In genomic region chr2:10993001-10993481, GRCh38 we compare ENCODE assay signal across 18 cellular contexts.
DNase-seq lines count a peak whose midpoint lies in the region; ATAC-seq, FAIRE-seq and TF ChIP-seq lines count a peak whose summit lies in the region.
"Had no signal": no experiment of that assay in that cellular context is flagged by ENCODE, and none has a peak within 500 bp of the region (broad histone marks: within the 10 kb centered on the region; RNA-seq: fewer than 3 reads in every experiment).

No MANE protein-coding gene starts in this region.

- H3F3A ChIP-seq in GM23338 (replicated peaks; ENCODE audit: low read depth): no peaks in the 10 kb centered on the region

- peak; percentile 37 for FAIRE-seq in astrocyte (lab: Jason Lieb, UNC)
- FAIRE-seq: HepG2 had no signal

- peak; percentile 82 for DNase-seq in AG20443 (ENCODE audit: low spot score)
- peak; percentile 5 for DNase-seq in GM23338 (ENCODE audit: low spot score)
- DNase-seq in astrocyte (ENCODE audit: low read depth): peak; percentile 51
- DNase-seq in prostate gland (ENCODE audit: low spot score): peak; percentile 10
- DNase-seq in DMS114 treated with DMSO at 0.1 percent for 48 hours (lab: John Stamatoyannopoulos, UW; ENCODE audit: unreplicated experiment): no peak
- DNase-seq in GM10248 (ENCODE audit: extremely low spot score): no peak
- DNase-seq in NCI-H1105 treated with DMSO at 0.1 percent for 48 hours (lab: John Stamatoyannopoulos, UW): no peak
- DNase-seq: activated naive CD4-positive, alpha-beta T cell treated with anti-CD3 and anti-CD28 coated beads for 36 hours; AML-193; left cardiac atrium; NCI-H2171; T-helper 2 cell had no signal

- H3K27ac ChIP-seq in GM23338 (ENCODE audit: low read depth) (no peak overlapping the region), astrocyte (ENCODE audit: low read depth, low read length) (no peak overlapping the region), prostate gland (no peak overlapping the region)

- no peak overlapping the region for H3K4me3 Mint-ChIP-seq in GM23338
- H3K4me3 Mint-ChIP-seq in astrocyte (ENCODE audit: unreplicated experiment): no peak overlapping the region
- H3K4me3 Mint-ChIP-seq: activated naive CD4-positive, alpha-beta T cell treated with anti-CD3 and anti-CD28 coated beads for 36 hours had no signal

- H3K36me3 Mint-ChIP-seq in GM23338 (ENCODE audit: low read depth): peaks cover 2% of the 10 kb centered on the region; the same call in 1 of the 3 replicates
- H3K36me3 Mint-ChIP-seq in astrocyte (ENCODE audit: low read depth, unreplicated experiment): no peaks in the 10 kb centered on the region
- H3K36me3 Mint-ChIP-seq: brain had no signal

- POLR2A ChIA-PET in GM10248 (lab: Yijun Ruan, JAX): no interaction called here

- ATAC-seq in GM23338: no peak
- ATAC-seq in GM18867 (IDR thresholded peaks at IDR 0.05; ENCODE audit: unreplicated experiment): no peak
- ATAC-seq: esophagus mucosa, HepG2, Right ventricle myocardium inferior had no signal

- no peak overlapping the region for H3K4me3 ChIP-seq in GM23338
- H3K4me3 ChIP-seq in astrocyte (ENCODE audit: insufficient read depth, low read depth, low read length): no peak overlapping the region
- no peak overlapping the region for H3K4me3 ChIP-seq in prostate gland
- H3K4me3 ChIP-seq: smooth muscle cell had no signal

- H3K4me1 ChIP-seq in GM23338 (ENCODE audit: insufficient read depth): no peaks in the 10 kb centered on the region
- peaks cover 6% of the 10 kb centered on the region for H3K4me1 ChIP-seq in astrocyte (ENCODE audit: insufficient read depth, low read length)
- no peaks in the 10 kb centered on the region for H3K4me1 ChIP-seq in prostate gland (replicated peaks)

- CTCF ChIA-PET in GM10248 (lab: Yijun Ruan, JAX): no interaction called here

- no peak overlapping the region for H2AFZ ChIP-seq in GM23338
- H2AFZ ChIP-seq in astrocyte (ENCODE audit: low read depth, low read length): no peak overlapping the region

- no peaks in the 10 kb centered on the region for H3K9me2 ChIP-seq in GM23338 (ENCODE audit: insufficient read depth)

- 13% methylated on average over 8 of the region's 8 CpGs for WGBS in prostate gland

- no peak overlapping the region for H3K4me2 ChIP-seq in GM23338
- peak overlapping the region; percentile 11 for H3K4me2 ChIP-seq in astrocyte (ENCODE audit: low read length)
- H3K4me2 ChIP-seq: smooth muscle cell had no signal

- no peaks in the 10 kb centered on the region for H3K9me3 ChIP-seq in astrocyte (ENCODE audit: insufficient read depth, low read depth, low read length)
- no peaks in the 10 kb centered on the region for H3K9me3 ChIP-seq in prostate gland

- no peak for TF ChIP-seq POLR2A in prostate gland (IDR thresholded peaks at IDR 0.05)

- H3K27ac Mint-ChIP-seq in GM23338 (no peak overlapping the region), astrocyte (ENCODE audit: unreplicated experiment) (no peak overlapping the region)
- H3K27ac Mint-ChIP-seq: activated naive CD4-positive, alpha-beta T cell treated with anti-CD3 and anti-CD28 coated beads for 36 hours had no signal

- H3K9me3 Mint-ChIP-seq in GM23338: no peaks in the 10 kb centered on the region
- H3K9me3 Mint-ChIP-seq in astrocyte (ENCODE audit: unreplicated experiment): peaks cover 2% of the 10 kb centered on the region
- H3K9me3 Mint-ChIP-seq: activated naive CD4-positive, alpha-beta T cell treated with anti-CD3 and anti-CD28 coated beads for 36 hours had no signal

- TF ChIP-seq CTCF in GM23338 (conservative IDR thresholded peaks at IDR 0.05; ENCODE audit: low read depth in 2 of 2) (peak in 1 of 2 experiments; percentile 26; a peak in 2 of 4 replicates), astrocyte (IDR thresholded peaks at IDR 0.05; ENCODE audit: insufficient read depth, low read depth, low read length) (no peak), prostate gland (IDR thresholded peaks at IDR 0.05) (no peak), GM10248 (IDR thresholded peaks at IDR 0.05; ENCODE audit: control extremely low read depth, extremely low read depth, low read depth, missing control alignments) (no peak)

- H3K79me2 ChIP-seq in GM23338 (replicated peaks; ENCODE audit: insufficient read depth) (no peaks in the 10 kb centered on the region), astrocyte (ENCODE audit: insufficient read depth, low read length) (no peaks in the 10 kb centered on the region)

- H3K9ac ChIP-seq in astrocyte (ENCODE audit: low read length): no peak overlapping the region

- H3K27me3 ChIP-seq in GM23338 (ENCODE audit: insufficient read depth) (no peaks in the 10 kb centered on the region), astrocyte (ENCODE audit: insufficient read depth, low read length) (no peaks in the 10 kb centered on the region), prostate gland (replicated peaks; ENCODE audit: insufficient read depth) (no peaks in the 10 kb centered on the region)

- no peaks in the 10 kb centered on the region for H3K4me1 Mint-ChIP-seq in GM23338
- peaks cover 5% of the 10 kb centered on the region for H3K4me1 Mint-ChIP-seq in astrocyte (ENCODE audit: low read depth, unreplicated experiment)

- no peaks in the 10 kb centered on the region for H4K20me1 ChIP-seq in GM23338 (replicated peaks; ENCODE audit: insufficient read depth)
- H4K20me1 ChIP-seq in astrocyte (ENCODE audit: insufficient read depth, low read length): no peaks in the 10 kb centered on the region

- H3K27me3 Mint-ChIP-seq in GM23338 (ENCODE audit: insufficient read depth, low read depth, poor library complexity) (peaks cover 5% of the 10 kb centered on the region), astrocyte (ENCODE audit: low read depth, unreplicated experiment) (peaks cover 6% of the 10 kb centered on the region)

- intact Hi-C loops in prostate gland (cut with DNase I): no loop called here

- H3K36me3 ChIP-seq in GM23338 (ENCODE audit: insufficient read depth) (no peaks in the 10 kb centered on the region), astrocyte (ENCODE audit: insufficient read depth, low read length) (no peaks in the 10 kb centered on the region), prostate gland (no peaks in the 10 kb centered on the region)

TF ChIP-seq in GM23338, 12 proteins besides CTCF, POLR2A, EP300 and RAD21 (continues in another document):
- TF ChIP-seq POLR2AphosphoS5 (IDR thresholded peaks at IDR 0.05; ENCODE audit: low read depth) (no peak), STAT1 (IDR thresholded peaks at IDR 0.05; ENCODE audit: unreplicated experiment) (no peak), EZH2phosphoT487 (IDR thresholded peaks at IDR 0.05; ENCODE audit: unreplicated experiment) (no peak), EZH2 (IDR thresholded peaks at IDR 0.05; ENCODE audit: low read depth, unreplicated experiment) (no peak), NANOG (IDR thresholded peaks at IDR 0.05; ENCODE audit: borderline replicate concordance) (no peak), ETS1 (IDR thresholded peaks at IDR 0.05) (no peak)

Comparison
In these comparisons a context has a peak if more than half of its experiments do, and no peak if none do; other contexts are left out.
1. DNase-seq: peak in AG20443 (single experiment), GM23338 (single experiment), astrocyte (single experiment) and prostate gland (single experiment); none in DMS114 treated with DMSO at 0.1 percent for 48 hours (single experiment), GM10248 (single experiment) and NCI-H1105 treated with DMSO at 0.1 percent for 48 hours (single experiment).